In genomic region chr15:50202003-50202402, GRCh38 we compare ENCODE assay signal across 2 cellular contexts.
TF ChIP-seq lines count a peak whose summit lies in the region.

No MANE protein-coding gene starts in this region.

TF ChIP-seq in HepG2, 621 proteins besides CTCF, POLR2A, EP300 and RAD21:
- TF ChIP-seq, protein P1, sequence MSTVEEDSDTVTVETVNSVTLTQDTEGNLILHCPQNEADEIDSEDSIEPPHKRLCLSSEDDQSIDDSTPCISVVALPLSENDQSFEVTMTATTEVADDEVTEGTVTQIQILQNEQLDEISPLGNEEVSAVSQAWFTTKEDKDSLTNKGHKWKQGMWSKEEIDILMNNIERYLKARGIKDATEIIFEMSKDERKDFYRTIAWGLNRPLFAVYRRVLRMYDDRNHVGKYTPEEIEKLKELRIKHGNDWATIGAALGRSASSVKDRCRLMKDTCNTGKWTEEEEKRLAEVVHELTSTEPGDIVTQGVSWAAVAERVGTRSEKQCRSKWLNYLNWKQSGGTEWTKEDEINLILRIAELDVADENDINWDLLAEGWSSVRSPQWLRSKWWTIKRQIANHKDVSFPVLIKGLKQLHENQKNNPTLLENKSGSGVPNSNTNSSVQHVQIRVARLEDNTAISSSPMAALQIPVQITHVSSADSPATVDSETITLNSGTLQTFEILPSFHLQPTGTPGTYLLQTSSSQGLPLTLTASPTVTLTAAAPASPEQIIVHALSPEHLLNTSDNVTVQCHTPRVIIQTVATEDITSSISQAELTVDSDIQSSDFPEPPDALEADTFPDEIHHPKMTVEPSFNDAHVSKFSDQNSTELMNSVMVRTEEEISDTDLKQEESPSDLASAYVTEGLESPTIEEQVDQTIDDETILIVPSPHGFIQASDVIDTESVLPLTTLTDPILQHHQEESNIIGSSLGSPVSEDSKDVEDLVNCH (CRISPR knock-in tag; IDR thresholded peaks at IDR 0.05), result no peak
- no peak for TF ChIP-seq ZBTB40 (IDR thresholded peaks at IDR 0.05)
- TF ChIP-seq ZBTB40 (CRISPR knock-in tag; IDR thresholded peaks at IDR 0.05), result peak; percentile 53; the same call in 1 of the 2 replicates

TF ChIP-seq in K562, 482 proteins besides CTCF, POLR2A, EP300 and RAD21:
- TF ChIP-seq ZBTB40 (IDR thresholded peaks at IDR 0.05), result peak; percentile 94
- TF ChIP-seq ZBTB40 (CRISPR knock-in tag; IDR thresholded peaks at IDR 0.05), result peak; percentile 78
- no peak for TF ChIP-seq MAFG (tag; conservative IDR thresholded peaks at IDR 0.05)
